8 cellular contexts compared by ENCODE assay signal in genomic region chr21:36059823-36060158, GRCh38. TPM values are rescaled to one million over a fixed set of nuclear protein-coding genes. Genes with fewer than 3 reads are reported as not detected.
DNase-seq lines count a peak whose midpoint lies in the region; ATAC-seq lines count a peak whose summit lies in the region.

No MANE protein-coding gene starts in this region.

- H3K9ac ChIP-seq in iPS-18a (ENCODE audit: low read length): peak overlapping the region; percentile 70

- no peaks in the 10 kb centered on the region for H3K4me1 ChIP-seq in iPS-18a (ENCODE audit: control insufficient read depth, low read depth, low read length)

- H3K4me1 Mint-ChIP-seq in stimulated activated memory B cell treated with anti-CD40 and anti-IgM and Interleukin-4, amounts not matched to agents 10 μg/mL and 1 μg/mL and 100 μg/mL, for 72 hours: peaks cover 10% of the 10 kb centered on the region

- ATAC-seq in stimulated activated memory B cell treated with anti-CD40 and anti-IgM and Interleukin-4, amounts not matched to agents 10 μg/mL and 1 μg/mL and 100 μg/mL, for 72 hours: peak; percentile 60

- H3K27me3 Mint-ChIP-seq in stimulated activated memory B cell treated with anti-CD40 and anti-IgM and Interleukin-4, amounts not matched to agents 10 μg/mL and 1 μg/mL and 100 μg/mL, for 72 hours: no peaks in the 10 kb centered on the region

- H3K36me3 ChIP-seq in KOPT-K1 (ENCODE audit: insufficient read depth, low read length) (peaks cover 41% of the 10 kb centered on the region), iPS-18a (ENCODE audit: control insufficient read depth, low read depth, low read length) (peaks cover 33% of the 10 kb centered on the region)

- no peaks in the 10 kb centered on the region for H3K27me3 ChIP-seq in iPS-18a (ENCODE audit: control insufficient read depth, insufficient read depth, low read length)

- H3K36me3 Mint-ChIP-seq in stimulated activated memory B cell treated with anti-CD40 and anti-IgM and Interleukin-4, amounts not matched to agents 10 μg/mL and 1 μg/mL and 100 μg/mL, for 72 hours: peaks cover 24% of the 10 kb centered on the region

- H3K27ac ChIP-seq in KOPT-K1 (ENCODE audit: low read depth, low read length, poor library complexity, severe bottlenecking): peak overlapping the region; percentile 76
- H3K27ac ChIP-seq in iPS-18a (ENCODE audit: low read length): peak overlapping the region; percentile 70

- H3K9me3 Mint-ChIP-seq in stimulated activated memory B cell treated with anti-CD40 and anti-IgM and Interleukin-4, amounts not matched to agents 10 μg/mL and 1 μg/mL and 100 μg/mL, for 72 hours: no peaks in the 10 kb centered on the region

- peak overlapping the region; percentile 95 for H3K27ac Mint-ChIP-seq in stimulated activated memory B cell treated with anti-CD40 and anti-IgM and Interleukin-4, amounts not matched to agents 10 μg/mL and 1 μg/mL and 100 μg/mL, for 72 hours

- H3K4me3 ChIP-seq in iPS-18a (ENCODE audit: low read length): peak overlapping the region; percentile 94

- DNase-seq in NCI-H526 (lab: John Stamatoyannopoulos, UW) (peak; percentile 60 to 81), NCI-H526 treated with DMSO at 0.1 percent for 48 hours (lab: John Stamatoyannopoulos, UW) (no peak), H4 (ENCODE audit: low spot score) (peak; percentile 26), amniotic stem cell (lab: John Stamatoyannopoulos, UW) (peak; percentile 32), NCI-H345 treated with DMSO at 0.1 percent for 48 hours (lab: John Stamatoyannopoulos, UW; ENCODE audit: unreplicated experiment) (no peak)

- peak overlapping the region; percentile 96 for H3K4me3 Mint-ChIP-seq in stimulated activated memory B cell treated with anti-CD40 and anti-IgM and Interleukin-4, amounts not matched to agents 10 μg/mL and 1 μg/mL and 100 μg/mL, for 72 hours

- H3K9me3 ChIP-seq in KOPT-K1 (ENCODE audit: insufficient read depth, low read length, poor library complexity, severe bottlenecking) (no peaks in the 10 kb centered on the region), iPS-18a (ENCODE audit: control insufficient read depth, low read depth, low read length) (no peaks in the 10 kb centered on the region)

RNA-seq across cellular contexts. Expression of gene SETD4, which starts 0.5 kb away (rescaled TPM):
- total RNA-seq in H4 (2014; rRNA removed; shearing (Covaris generic)): 14.6 and 18.0 TPM in 2 replicates

RNA-seq across cellular contexts. Expression of gene CBR1, which starts 10.0 kb away (rescaled TPM):
- total RNA-seq in H4 (2014; rRNA removed; shearing (Covaris generic)): 290 and 329 TPM in 2 replicates

Comparison
In these comparisons a context has a peak if more than half of its experiments do, and no peak if none do; other contexts are left out.
1. DNase-seq: peak in NCI-H526 (2 of 2), H4 (single experiment) and amniotic stem cell (single experiment); none in NCI-H526 treated with DMSO at 0.1 percent for 48 hours (single experiment) and NCI-H345 treated with DMSO at 0.1 percent for 48 hours (single experiment).